In genomic region chr22:41367680-41368542, GRCh38 we compare ENCODE assay signal across 9 cellular contexts. TPM values are rescaled to one million over a fixed set of nuclear protein-coding genes. Genes with fewer than 3 reads are reported as not detected.
A peak's percentile ranks its signal among the peaks of the same experiment; 100 is the strongest.
DNase-seq lines count a peak whose midpoint lies in the region; ATAC-seq, FAIRE-seq and TF ChIP-seq lines count a peak whose summit lies in the region.
"Had no signal": no experiment of that assay in that cellular context is flagged by ENCODE, and none has a peak within 500 bp of the region (broad histone marks: within the 10 kb centered on the region; RNA-seq: fewer than 3 reads in every experiment).

No MANE protein-coding gene starts in this region.

- H3K4me3 Mint-ChIP-seq in type B pancreatic cell, result no peak overlapping the region

- no peaks in the 10 kb centered on the region for H3K27me3 ChIP-seq in HL-60 (ENCODE audit: insufficient read depth, poor library complexity, severe bottlenecking)
- H3K27me3 ChIP-seq in mucosa of rectum (ENCODE audit: control insufficient read depth in 2 of 2, insufficient read depth in 2 of 2, low read length in 2 of 2), result no peaks in the 10 kb centered on the region

- no peaks in the 10 kb centered on the region for H3K36me3 Mint-ChIP-seq in type B pancreatic cell

- TF ChIP-seq CTCF in A549 (IDR thresholded peaks at IDR 0.05) (no peak), HL-60 (IDR thresholded peaks at IDR 0.05; ENCODE audit: insufficient read depth, low read length) (no peak), coronary artery (IDR thresholded peaks at IDR 0.05) (no peak), type B pancreatic cell (conservative IDR thresholded peaks at IDR 0.05) (no peak)

- 92% methylated on average over 15 of the region's 18 CpGs for WGBS in A549 (ENCODE audit: missing lambda C conversion rate)

- DNase-seq in A549 (ENCODE audit: low read depth in 1 of 2, low spot score in 1 of 2) (no peak), HL-60 (ENCODE audit: low read depth in 1 of 2, low spot score in 1 of 2) (peak in 1 of 2 experiments; percentile 20), coronary artery (ENCODE audit: low spot score) (no peak), type B pancreatic cell (ENCODE audit: extremely low spot score, unreplicated experiment) (no peak), NCI-H2029 treated with DMSO at 0.1 percent for 48 hours (lab: John Stamatoyannopoulos, UW) (no peak), GM12891 (ENCODE audit: insufficient read length, low spot score) (no peak), H4 (ENCODE audit: low spot score) (no peak)
- DNase-seq: activated T-cell treated with anti-CD3 and anti-CD28 coated beads for 4 hours had no signal

- POLR2A ChIA-PET in A549 (lab: Yijun Ruan, JAX), result interaction anchor here (1.3 kb wide), 1 partner anchor 13 kb away, joined by 7 read pairs; the partner anchor contains the start of gene TEF

- no peak overlapping the region for H3K27ac Mint-ChIP-seq in type B pancreatic cell

- peak overlapping the region; percentile 63 to 72 for H3K9ac ChIP-seq in mucosa of rectum (ENCODE audit: low read depth in 1 of 2, low read length in 2 of 2)

- H3K4me3 ChIP-seq in A549, result no peak overlapping the region
- peak overlapping the region; percentile 17; the same call in 1 of the 2 replicates for H3K4me3 ChIP-seq in HL-60 (replicated peaks; ENCODE audit: insufficient read depth, low read length)
- peak overlapping the region; percentile 69 for H3K4me3 ChIP-seq in coronary artery
- H3K4me3 ChIP-seq in mucosa of rectum (ENCODE audit: low read length in 2 of 2), result peak overlapping the region; percentile 75

- TF ChIP-seq POLR2A in A549 (IDR thresholded peaks at IDR 0.05; ENCODE audit: low read length), result no peak
- TF ChIP-seq POLR2A in GM12891 (IDR thresholded peaks at IDR 0.05; ENCODE audit: low read depth, low read length), result no peak

- TF ChIP-seq RAD21 in A549 (conservative IDR thresholded peaks at IDR 0.05 in 1 of 2, IDR thresholded peaks at IDR 0.05 in 1 of 2), result no peak

- no peak for FAIRE-seq in A549 (lab: Jason Lieb, UNC)
- no peak for FAIRE-seq in GM12891 (lab: Jason Lieb, UNC)

- H3K27ac ChIP-seq in A549, result peak overlapping the region in 1 of 2 experiments; percentile 67; a peak in 3 of 6 replicates
- H3K27ac ChIP-seq in HL-60 (replicated peaks), result no peak overlapping the region
- H3K27ac ChIP-seq in coronary artery, result peak overlapping the region; percentile 71 to 82
- peak overlapping the region; percentile 70 to 72 for H3K27ac ChIP-seq in mucosa of rectum (ENCODE audit: low read depth in 2 of 2, low read length in 2 of 2)

- H3K9me3 Mint-ChIP-seq in type B pancreatic cell, result no peaks in the 10 kb centered on the region

- peaks cover 5% of the 10 kb centered on the region for H3K4me1 Mint-ChIP-seq in type B pancreatic cell (ENCODE audit: unreplicated experiment)

- H3K4me2 ChIP-seq in A549, result peak overlapping the region; percentile 37

- H3K4me1 ChIP-seq in A549 (peaks cover 8% of the 10 kb centered on the region; the same call in 2 of the 3 replicates), mucosa of rectum (ENCODE audit: control insufficient read depth in 2 of 2, insufficient read depth in 2 of 2, low read length in 2 of 2) (peaks cover 13 to 25% of the 10 kb centered on the region in 2 donors)

- no peaks in the 10 kb centered on the region for H3K36me3 ChIP-seq in mucosa of rectum (ENCODE audit: control insufficient read depth in 2 of 2, insufficient read depth in 2 of 2, low read length in 2 of 2)

- peak in 1 of 2 experiments; percentile 11; a peak in 1 of 6 replicates for ATAC-seq in A549

- no peaks in the 10 kb centered on the region for H3K9me3 ChIP-seq in A549
- H3K9me3 ChIP-seq in mucosa of rectum (ENCODE audit: control insufficient read depth in 2 of 2, low read length in 2 of 2), result no peaks in the 10 kb centered on the region

- no peaks in the 10 kb centered on the region for H3K27me3 Mint-ChIP-seq in type B pancreatic cell

- CTCF ChIA-PET in A549 (lab: Yijun Ruan, JAX), result interaction anchor here (0.5 to 1.1 kb wide), 2 partner anchors 23 to 58 kb away, joined by 3 read pairs; no protein-coding TSS in a partner anchor

- no peak for TF ChIP-seq EP300 in A549 (IDR thresholded peaks at IDR 0.05)

TF ChIP-seq in A549, 52 proteins besides CTCF, POLR2A, EP300 and RAD21 (continues in another document):
- TF ChIP-seq E2F6 (IDR thresholded peaks at IDR 0.05; ENCODE audit: borderline replicate concordance, low read depth), result no peak
- no peak for TF ChIP-seq MAFK (IDR thresholded peaks at IDR 0.05; ENCODE audit: partially characterized antibody)
- no peak for TF ChIP-seq REST (IDR thresholded peaks at IDR 0.05)
- no peak for TF ChIP-seq MAZ (IDR thresholded peaks at IDR 0.05; ENCODE audit: borderline replicate concordance, low read depth, low read length)
- TF ChIP-seq HOXA7 (CRISPR knock-in tag; IDR thresholded peaks at IDR 0.05), result no peak

TF ChIP-seq in GM12891, 5 proteins besides CTCF, POLR2A, EP300 and RAD21:
- TF ChIP-seq SPI1 (IDR thresholded peaks at IDR 0.05; ENCODE audit: low read depth, low read length), result no peak
- no peak for TF ChIP-seq TAF1 (IDR thresholded peaks at IDR 0.05; ENCODE audit: low read depth, low read length)
- no peak for TF ChIP-seq PAX5 (IDR thresholded peaks at IDR 0.05; ENCODE audit: insufficient read depth, low read length, severe bottlenecking)
- no peak for TF ChIP-seq POU2F2 (IDR thresholded peaks at IDR 0.05; ENCODE audit: low read depth, low read length)

RNA-seq across cellular contexts. Expression of gene TEF, which starts 13.8 kb away (rescaled TPM):
- polyA plus RNA-seq in A549 (2011; rRNA removed) (2.8 and 4.3 TPM in 2 replicates), A549 (2017; fragmentation: RNase III; extraction: RNeasy Plus Mini Kit Qiagen cat#74134 plus additional on column Dnase treatment) (1.1 to 1.7 TPM (median 1.4 TPM) in 3 replicates)
- 0.83 and 1.6 TPM in 2 replicates for polyA plus RNA-seq in A549 (2012; cell fraction: cytosol; rRNA removed)
- polyA plus RNA-seq in A549 (2012; cell fraction: nucleus; rRNA removed), result 1.2 and 1.3 TPM in 2 replicates
- polyA minus RNA-seq in A549 (2011; rRNA and poly(A)+ RNA removed), result 7.7 and 14.6 TPM in 2 replicates
- 10.5 TPM in 2 replicates for total RNA-seq in type B pancreatic cell (ENCODE audit: low replicate concordance)
- 2.0 TPM for polyA plus RNA-seq in GM12891 (2012; ENCODE audit: low read depth, missing spikeins)
- 8.6 and 11.0 TPM in 2 replicates for total RNA-seq in H4 (2014; rRNA removed; shearing (Covaris generic))
